1 cellular context compared by ENCODE assay signal in the genomic region with DNA sequence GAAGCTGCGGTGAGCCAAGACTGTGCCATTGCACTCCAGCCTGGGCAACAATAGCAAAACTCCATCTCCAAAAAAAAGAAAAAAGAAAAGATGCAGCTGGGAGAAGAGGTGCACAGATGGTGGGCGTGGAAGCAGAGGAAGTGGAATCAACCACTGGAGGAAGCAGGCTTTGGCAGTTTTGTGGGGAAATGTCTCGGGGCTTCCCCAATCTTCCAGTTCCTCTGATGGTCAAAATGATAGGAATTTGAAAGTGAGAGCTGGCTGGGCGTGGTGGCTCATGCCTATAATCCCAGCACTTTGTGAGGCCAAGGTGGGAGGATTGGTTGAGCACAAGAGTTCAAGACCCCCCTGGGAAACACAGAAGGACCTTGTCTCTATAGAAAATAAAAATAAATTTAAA.
TF ChIP-seq lines count a peak whose summit lies in the region.

No MANE protein-coding gene starts in this region.

TF ChIP-seq in IMR-90, 13 proteins besides CTCF, POLR2A, EP300 and RAD21:
- TF ChIP-seq USF2 (IDR thresholded peaks at IDR 0.05; ENCODE audit: low read depth, low read length) (no peak), RCOR1 (IDR thresholded peaks at IDR 0.05; ENCODE audit: insufficient replicate concordance, low read length) (no peak), FOS (IDR thresholded peaks at IDR 0.05; ENCODE audit: low read depth, low read length) (no peak), MAFK (IDR thresholded peaks at IDR 0.05; ENCODE audit: low read depth, low read length) (no peak), NFE2L2 (IDR thresholded peaks at IDR 0.05; ENCODE audit: low read depth, low read length) (no peak), MAZ (IDR thresholded peaks at IDR 0.05; ENCODE audit: borderline replicate concordance, low read depth, low read length) (no peak), BHLHE40 (IDR thresholded peaks at IDR 0.05; ENCODE audit: low read depth, low read length) (no peak), CEBPB (IDR thresholded peaks at IDR 0.05; ENCODE audit: low read depth, low read length) (no peak), SMC3 (IDR thresholded peaks at IDR 0.05; ENCODE audit: low read depth, low read length) (no peak), CHD1 (IDR thresholded peaks at IDR 0.05; ENCODE audit: low read depth, low read length) (no peak), MXI1 (IDR thresholded peaks at IDR 0.05; ENCODE audit: borderline replicate concordance, low read depth, low read length) (no peak), RFX5 (IDR thresholded peaks at IDR 0.05; ENCODE audit: low read depth, low read length) (no peak)
- TF ChIP-seq, protein P1, sequence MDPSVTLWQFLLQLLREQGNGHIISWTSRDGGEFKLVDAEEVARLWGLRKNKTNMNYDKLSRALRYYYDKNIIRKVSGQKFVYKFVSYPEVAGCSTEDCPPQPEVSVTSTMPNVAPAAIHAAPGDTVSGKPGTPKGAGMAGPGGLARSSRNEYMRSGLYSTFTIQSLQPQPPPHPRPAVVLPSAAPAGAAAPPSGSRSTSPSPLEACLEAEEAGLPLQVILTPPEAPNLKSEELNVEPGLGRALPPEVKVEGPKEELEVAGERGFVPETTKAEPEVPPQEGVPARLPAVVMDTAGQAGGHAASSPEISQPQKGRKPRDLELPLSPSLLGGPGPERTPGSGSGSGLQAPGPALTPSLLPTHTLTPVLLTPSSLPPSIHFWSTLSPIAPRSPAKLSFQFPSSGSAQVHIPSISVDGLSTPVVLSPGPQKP (IDR thresholded peaks at IDR 0.05; ENCODE audit: borderline replicate concordance, low read depth, low read length) = no peak
